Comparison of ENCODE assay signal across 20 cellular contexts in the genomic region with DNA sequence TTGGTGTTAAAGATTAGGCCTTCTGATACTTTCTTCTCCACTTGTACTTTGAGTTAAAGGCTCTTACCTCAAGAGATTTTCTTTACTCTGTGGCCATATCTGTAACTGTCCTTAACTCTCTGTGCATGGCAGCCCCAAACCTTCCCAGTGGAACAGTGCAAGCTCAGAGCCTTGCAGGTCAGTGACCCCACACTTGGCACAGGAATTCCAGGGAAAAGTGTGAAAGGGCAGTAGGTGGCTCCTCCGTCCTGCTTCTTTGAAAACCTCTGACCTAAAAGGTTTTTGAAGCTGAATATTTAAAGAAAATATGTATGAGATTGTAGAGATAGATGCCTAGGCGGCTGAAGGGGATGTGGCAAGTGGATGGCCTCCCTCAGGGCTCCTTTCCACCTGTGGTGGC. TPM values are rescaled to one million over a fixed set of nuclear protein-coding genes. Genes with fewer than 3 reads are reported as not detected.
A peak's percentile ranks its signal among the peaks of the same experiment; 100 is the strongest.
DNase-seq lines count a peak whose midpoint lies in the region; ATAC-seq and TF ChIP-seq lines count a peak whose summit lies in the region.
"Had no signal": no experiment of that assay in that cellular context is flagged by ENCODE, and none has a peak within 500 bp of the region (broad histone marks: within the 10 kb centered on the region; RNA-seq: fewer than 3 reads in every experiment).

No MANE protein-coding gene starts in this region.

- TF ChIP-seq EP300 in SK-N-SH (IDR thresholded peaks at IDR 0.05; ENCODE audit: borderline replicate concordance in 1 of 2, low read depth in 1 of 2, low read length in 1 of 2) = no peak

- H3K9me2 ChIP-seq in GM23248 (ENCODE audit: insufficient read depth) (no peaks in the 10 kb centered on the region), SK-N-SH (no peaks in the 10 kb centered on the region)

- H3K18ac ChIP-seq in mesenchymal stem cell (ENCODE audit: low read depth in 1 of 2, low read length in 2 of 2) = no peak overlapping the region

- H3K9me3 ChIP-seq in GM23248 (ENCODE audit: low read depth) = no peaks in the 10 kb centered on the region
- H3K9me3 ChIP-seq in mesenchymal stem cell (ENCODE audit: control insufficient read depth, low read length) = no peaks in the 10 kb centered on the region
- H3K9me3 ChIP-seq in SK-N-SH = no peaks in the 10 kb centered on the region
- H3K9me3 ChIP-seq: A549, Peyer's patch had no signal

- H3K9me3 Mint-ChIP-seq in HFFc6 = no peaks in the 10 kb centered on the region
- no peaks in the 10 kb centered on the region for H3K9me3 Mint-ChIP-seq in dendritic cell treated with granulocyte-macrophage colony-stimulating factor and Interleukin-4, amounts not matched to agents 40 ng/mL and 50 ng/mL, for 4 days
- H3K9me3 Mint-ChIP-seq in activated T-cell treated with anti-CD3 and anti-CD28 coated beads, Interleukin-2, amount 50 U/mL, for 72 hours = no peaks in the 10 kb centered on the region
- H3K9me3 Mint-ChIP-seq: CD14-positive monocyte had no signal

- H3K79me2 ChIP-seq in GM23248 (ENCODE audit: insufficient read depth) (peaks cover 100% of the 10 kb centered on the region), SK-N-SH (ENCODE audit: insufficient read depth) (peaks cover 99% of the 10 kb centered on the region)

- TF ChIP-seq RAD21 in SK-N-SH (IDR thresholded peaks at IDR 0.05; ENCODE audit: low read length) = no peak

- no peak overlapping the region for H2AFZ ChIP-seq in GM23248
- no peak overlapping the region for H2AFZ ChIP-seq in mesenchymal stem cell (ENCODE audit: low read depth, low read length)
- H2AFZ ChIP-seq in SK-N-SH (ENCODE audit: low read depth) = no peak overlapping the region

- H3K4me3 ChIP-seq in GM23248 = no peak overlapping the region
- no peak overlapping the region for H3K4me3 ChIP-seq in mesenchymal stem cell (ENCODE audit: insufficient read depth in 1 of 2, low read depth in 1 of 2, low read length in 2 of 2)
- H3K4me3 ChIP-seq in SK-N-SH (ENCODE audit: low read depth in 2 of 2, low read length in 1 of 2) = no peak overlapping the region
- H3K4me3 ChIP-seq: A549, Peyer's patch had no signal

- H4K20me1 ChIP-seq in GM23248 (ENCODE audit: insufficient read depth) (peaks cover 20% of the 10 kb centered on the region; the same call in 1 of the 2 replicates), SK-N-SH (ENCODE audit: insufficient read depth) (peaks cover 47% of the 10 kb centered on the region)

- no peak overlapping the region for H2BK15ac ChIP-seq in mesenchymal stem cell (ENCODE audit: low read depth, poor library complexity, severe bottlenecking)

- intact Hi-C loops in dendritic cell treated with granulocyte-macrophage colony-stimulating factor and Interleukin-4, amounts not matched to agents 40 ng/mL and 50 ng/mL, for 4 days (cut with micrococcal nuclease) = no loop called here

- no peak overlapping the region for H3K14ac ChIP-seq in mesenchymal stem cell (ENCODE audit: low read length in 2 of 2)

- H3K23ac ChIP-seq in mesenchymal stem cell (ENCODE audit: low read length in 2 of 2) = no peak overlapping the region

- in situ Hi-C loops in GM23248 (cut with MboI) = no loop called here

- no peak for ATAC-seq in activated T-cell treated with anti-CD3 and anti-CD28 coated beads, Interleukin-2, amount 50 U/mL, for 72 hours (replicated peaks in 1 of 2)
- ATAC-seq in GM18873 (IDR thresholded peaks at IDR 0.05; ENCODE audit: low FRiP score, unreplicated experiment) (no peak), HG03439 (IDR thresholded peaks at IDR 0.05; ENCODE audit: unreplicated experiment) (no peak)
- ATAC-seq: A549 had no signal

- WGBS in GM23248 (ENCODE audit: low coverage in 1 of 2, low lambda C conversion rate in 2 of 2, missing lambda C conversion rate in 2 of 2), 2 experiments = 91 to 98% methylated on average over 2 of the region's 2 CpGs
- WGBS in mesenchymal stem cell = 97% methylated on average over 2 of the region's 2 CpGs
- WGBS in SK-N-SH (ENCODE audit: low lambda C conversion rate) = 89% methylated on average over 2 of the region's 2 CpGs

- H3K4me3 Mint-ChIP-seq in HFFc6 = peak overlapping the region; percentile 55
- H3K4me3 Mint-ChIP-seq in dendritic cell treated with granulocyte-macrophage colony-stimulating factor and Interleukin-4, amounts not matched to agents 40 ng/mL and 50 ng/mL, for 4 days = no peak overlapping the region
- no peak overlapping the region for H3K4me3 Mint-ChIP-seq in activated T-cell treated with anti-CD3 and anti-CD28 coated beads, Interleukin-2, amount 50 U/mL, for 72 hours
- H3K4me3 Mint-ChIP-seq: B cell, CD14-positive monocyte had no signal

- CTCF ChIA-PET in SK-N-SH (lab: Yijun Ruan, JAX) = no interaction called here

- H3K27ac Mint-ChIP-seq in HFFc6 = peak overlapping the region; percentile 50
- peak overlapping the region; percentile 64 for H3K27ac Mint-ChIP-seq in dendritic cell treated with granulocyte-macrophage colony-stimulating factor and Interleukin-4, amounts not matched to agents 40 ng/mL and 50 ng/mL, for 4 days
- H3K27ac Mint-ChIP-seq in activated T-cell treated with anti-CD3 and anti-CD28 coated beads, Interleukin-2, amount 50 U/mL, for 72 hours = no peak overlapping the region
- H3K27ac Mint-ChIP-seq: B cell had no signal

- H3K9ac ChIP-seq in GM23248 = no peak overlapping the region
- H3K9ac ChIP-seq in mesenchymal stem cell (ENCODE audit: low read length) = no peak overlapping the region
- no peak overlapping the region for H3K9ac ChIP-seq in SK-N-SH

- H3K4me2 ChIP-seq in GM23248 (ENCODE audit: unreplicated experiment) (peak overlapping the region; percentile 59), mesenchymal stem cell (ENCODE audit: low read length, poor library complexity, severe bottlenecking) (no peak overlapping the region), SK-N-SH (no peak overlapping the region)
- H3K4me2 ChIP-seq: A549 had no signal

- H3K36me3 ChIP-seq in GM23248 (ENCODE audit: low read depth) (no peaks in the 10 kb centered on the region), mesenchymal stem cell (ENCODE audit: control insufficient read depth in 1 of 2, insufficient read depth in 2 of 2, low read depth in 1 of 2, low read length in 2 of 2) (no peaks in the 10 kb centered on the region), SK-N-SH (replicated peaks in 1 of 2; ENCODE audit: control insufficient read depth in 1 of 2, insufficient read depth in 2 of 2, low read length in 1 of 2) (no peaks in the 10 kb centered on the region)
- H3K36me3 ChIP-seq: Peyer's patch had no signal

- H3K79me1 ChIP-seq in mesenchymal stem cell (replicated peaks; ENCODE audit: low read length, poor library complexity, severe bottlenecking) = peaks cover 12% of the 10 kb centered on the region

- H3F3A ChIP-seq in GM23248 (ENCODE audit: insufficient read depth) (peaks cover 21% of the 10 kb centered on the region; the same call in 1 of the 2 replicates), SK-N-SH (replicated peaks; ENCODE audit: insufficient read depth) (peaks cover 8% of the 10 kb centered on the region)

- peak overlapping the region; percentile 19 for H4K8ac ChIP-seq in mesenchymal stem cell (ENCODE audit: low read length)

- no peak overlapping the region for H2AK5ac ChIP-seq in mesenchymal stem cell (ENCODE audit: low read length, severe bottlenecking)

- TF ChIP-seq CTCF in HFFc6 (IDR thresholded peaks at IDR 0.05) (no peak), SK-N-SH (IDR thresholded peaks at IDR 0.05) (no peak)

- H3K27me3 ChIP-seq in GM23248 (replicated peaks; ENCODE audit: insufficient read depth) (no peaks in the 10 kb centered on the region), mesenchymal stem cell (ENCODE audit: control insufficient read depth in 1 of 2, insufficient read depth in 1 of 2, low read length in 2 of 2) (no peaks in the 10 kb centered on the region), SK-N-SH (ENCODE audit: insufficient read depth) (no peaks in the 10 kb centered on the region)
- H3K27me3 ChIP-seq: Peyer's patch had no signal

- H4K91ac ChIP-seq in mesenchymal stem cell (ENCODE audit: low read length) = no peak overlapping the region

- H3K4me1 ChIP-seq in GM23248 (ENCODE audit: insufficient read depth) = peaks cover 34% of the 10 kb centered on the region
- H3K4me1 ChIP-seq in mesenchymal stem cell (ENCODE audit: control insufficient read depth, insufficient read depth, low read depth, low read length) = peaks cover 10% of the 10 kb centered on the region
- H3K4me1 ChIP-seq in SK-N-SH (ENCODE audit: control insufficient read depth in 1 of 2, insufficient read depth in 2 of 2, low read depth in 1 of 2, low read length in 1 of 2) = peaks cover 0 to 12% of the 10 kb centered on the region in 2 experiments; a peak in 1 of 4 replicates
- H3K4me1 ChIP-seq: A549 had no signal

- DNase-seq in GM23248 (no peak), HFFc6 (no peak), mesenchymal stem cell (no peak), SK-N-SH (no peak)
- DNase-seq in activated T-cell treated with anti-CD3 and anti-CD28 coated beads, Interleukin-2, amount 50 U/mL, for 72 hours = no peak
- DNase-seq: GF-D8, H7, NCI-H1694, NCI-H2081, NCI-H2171 treated with DMSO at 0.1 percent for 48 hours, NCI-H524 treated with DMSO at 0.1 percent for 48 hours, NCI-H82, Peyer's patch had no signal

- peaks cover 35% of the 10 kb centered on the region for H3K4me1 Mint-ChIP-seq in HFFc6 (ENCODE audit: low read depth)
- peaks cover 35% of the 10 kb centered on the region for H3K4me1 Mint-ChIP-seq in dendritic cell treated with granulocyte-macrophage colony-stimulating factor and Interleukin-4, amounts not matched to agents 40 ng/mL and 50 ng/mL, for 4 days (ENCODE audit: low read depth)
- H3K4me1 Mint-ChIP-seq in activated T-cell treated with anti-CD3 and anti-CD28 coated beads, Interleukin-2, amount 50 U/mL, for 72 hours (ENCODE audit: low read depth) = peaks cover 6% of the 10 kb centered on the region
- H3K4me1 Mint-ChIP-seq: B cell had no signal

- H3K27ac ChIP-seq in GM23248 (0 out of 2 replicates have a peak overlapping the region, but pooled peaks have one; percentile 8), mesenchymal stem cell (ENCODE audit: low read length, poor library complexity, severe bottlenecking) (no peak overlapping the region), SK-N-SH (ENCODE audit: low read depth in 2 of 2, low read length in 1 of 2) (no peak overlapping the region)
- H3K27ac ChIP-seq: A549, HL-60, Peyer's patch had no signal

- no peak overlapping the region for H2BK120ac ChIP-seq in mesenchymal stem cell (ENCODE audit: low read depth, low read length)

- no peak overlapping the region for H3K4ac ChIP-seq in mesenchymal stem cell (ENCODE audit: low read depth in 1 of 2, low read length in 2 of 2)

- H2BK5ac ChIP-seq in mesenchymal stem cell (ENCODE audit: low read depth, low read length, poor library complexity, severe bottlenecking) = no peak overlapping the region

- H3K36me3 Mint-ChIP-seq in HFFc6 (ENCODE audit: low read depth) = peaks cover 11% of the 10 kb centered on the region
- H3K36me3 Mint-ChIP-seq in dendritic cell treated with granulocyte-macrophage colony-stimulating factor and Interleukin-4, amounts not matched to agents 40 ng/mL and 50 ng/mL, for 4 days (ENCODE audit: low read depth) = no peaks in the 10 kb centered on the region
- no peaks in the 10 kb centered on the region for H3K36me3 Mint-ChIP-seq in activated T-cell treated with anti-CD3 and anti-CD28 coated beads, Interleukin-2, amount 50 U/mL, for 72 hours (ENCODE audit: insufficient read depth in 2 of 2)
- H3K36me3 Mint-ChIP-seq: CD14-positive monocyte had no signal

- no peak overlapping the region for H2BK12ac ChIP-seq in mesenchymal stem cell (ENCODE audit: low read length in 2 of 2)

- no peaks in the 10 kb centered on the region; the same call in none of the 2 replicates for H3K27me3 Mint-ChIP-seq in HFFc6 (ENCODE audit: insufficient read depth)
- H3K27me3 Mint-ChIP-seq in dendritic cell treated with granulocyte-macrophage colony-stimulating factor and Interleukin-4, amounts not matched to agents 40 ng/mL and 50 ng/mL, for 4 days = no peaks in the 10 kb centered on the region
- no peaks in the 10 kb centered on the region for H3K27me3 Mint-ChIP-seq in activated T-cell treated with anti-CD3 and anti-CD28 coated beads, Interleukin-2, amount 50 U/mL, for 72 hours (ENCODE audit: low read depth)

- POLR2A ChIA-PET in SK-N-SH (lab: Yijun Ruan, JAX) = no interaction called here

RNA-seq across cellular contexts. Expression of a gene that starts 26.3 kb away (rescaled TPM):
- 35.5 and 43.4 TPM in 2 replicates for total RNA-seq in GM23248 (2014; rRNA removed; shearing (Covaris generic))
- 48.2 and 57.1 TPM in 2 replicates for polyA plus RNA-seq in GM23248 (2016; fragmentation: Nextera tagmentation; extraction: Ambion mirVana)
- total RNA-seq in HFFc6 (2021; fragmentation: NEBNext Ultra II Directional; extraction: Animal tissue kit (Norgen Biotek cat#: 25700)) = 10 to 100 TPM; 47.7 to 54.8 (median 54.0) TPM
- 32.0 TPM for polyA plus RNA-seq in mesenchymal stem cell (2013, experiment 1 of 2)
- 30.6 TPM for polyA plus RNA-seq in mesenchymal stem cell (2013, experiment 2 of 2)
- 1 to 10 TPM; 2.6 to 4.5 TPM for total RNA-seq in activated T-cell treated with anti-CD3 and anti-CD28 coated beads, Interleukin-2, amount 50 U/mL, for 72 hours
- 27.8 and 31.3 TPM in 2 replicates for polyA plus RNA-seq in SK-N-SH (2012; rRNA removed)
- polyA plus RNA-seq in SK-N-SH (2012; cell fraction: cytosol; rRNA removed) = 23.7 and 30.2 TPM in 2 replicates
- polyA plus RNA-seq in SK-N-SH (2012; cell fraction: nucleus; rRNA removed) = 53.2 and 78.1 TPM in 2 replicates

RNA-seq across cellular contexts. Expression of a gene that starts 27.1 kb away (rescaled TPM):
- 13.6 and 18.3 TPM in 2 replicates for total RNA-seq in GM23248 (2014; rRNA removed; shearing (Covaris generic))
- polyA plus RNA-seq in GM23248 (2016; fragmentation: Nextera tagmentation; extraction: Ambion mirVana) (35.7 and 37.4 TPM in 2 replicates), SK-N-SH (2012; rRNA removed) (26.3 and 45.9 TPM in 2 replicates)
- 10 to 100 TPM; 28.0 to 32.8 (median 30.2) TPM for total RNA-seq in HFFc6 (2021; fragmentation: NEBNext Ultra II Directional; extraction: Animal tissue kit (Norgen Biotek cat#: 25700))
- 34.0 TPM for polyA plus RNA-seq in mesenchymal stem cell (2013, experiment 1 of 2)
- 33.9 TPM for polyA plus RNA-seq in mesenchymal stem cell (2013, experiment 2 of 2)
- 10 to 100 TPM; 42.0 to 46.4 TPM for total RNA-seq in activated T-cell treated with anti-CD3 and anti-CD28 coated beads, Interleukin-2, amount 50 U/mL, for 72 hours
- 32.3 and 37.1 TPM in 2 replicates for polyA plus RNA-seq in SK-N-SH (2012; cell fraction: cytosol; rRNA removed)
- polyA plus RNA-seq in SK-N-SH (2012; cell fraction: nucleus; rRNA removed) = 52.6 and 97.9 TPM in 2 replicates
